ENCODE assay signal across 25 cellular contexts in genomic region chrX:20388594-20388993, GRCh38.
"Had no signal": no experiment of that assay in that cellular context is flagged by ENCODE, and none has a peak within 500 bp of the region (broad histone marks: within the 10 kb centered on the region; RNA-seq: fewer than 3 reads in every experiment).

No MANE protein-coding gene starts in this region.

- H3K36me3 ChIP-seq: ascending aorta, left lung, neutrophil, ovary, thoracic aorta, upper lobe of left lung, vagina, WERI-Rb-1 had no signal

- H3K4me1 ChIP-seq: ascending aorta, left lung, upper lobe of left lung, vagina had no signal

- H3K4me3 ChIP-seq: ascending aorta, left lung, lung, ovary, thoracic aorta, upper lobe of left lung, vagina had no signal

- H3K9me3 ChIP-seq: ascending aorta, left lung, neutrophil, ovary, thoracic aorta, upper lobe of left lung, vagina had no signal

- ATAC-seq: activated CD4-positive, CD25-positive, alpha-beta regulatory T cell treated with anti-CD3 and anti-CD28 coated beads, Interleukin-2, amount 50 U/mL, for 24 hours; left lung; sciatic nerve; stimulated activated effector memory CD8-positive, alpha-beta T cell treated with anti-CD3 and anti-CD28 coated beads, Interleukin-12 subunit alpha, Interleukin-12 subunit beta, amount 100 ng/mL, for 72 hours; T-helper 17 cell had no signal

- H3K27me3 ChIP-seq: ascending aorta, left lung, neutrophil, ovary, upper lobe of left lung, vagina had no signal

- DNase-seq: activated CD4-positive, alpha-beta T cell treated with anti-CD3 and anti-CD28 coated beads for 48 hours; activated CD4-positive, alpha-beta T cell treated with anti-CD3 and anti-CD28 coated beads, Interleukin-2, amount 50 U/mL, for 48 hours; activated CD8-positive, alpha-beta memory T cell treated with anti-CD3 and anti-CD28 coated beads for 24 hours; activated effector memory CD4-positive, alpha-beta T cell treated with Interleukin-2 at 50 U/mL for 16 hours; activated naive CD4-positive, alpha-beta T cell treated with Interleukin-2 at 50 U/mL for 16 hours; caudate nucleus; foreskin melanocyte; left lung; mesendoderm; nephron progenitor cell; ovary; small intestine; stimulated activated CD4-positive, alpha-beta T cell treated with anti-CD3 and anti-CD28 coated beads, Interleukin-4, amount 100 ng/mL, for 24 hours; T-helper 17 cell; T1000; upper lobe of left lung; WERI-Rb-1 had no signal

- H3K27ac ChIP-seq: ascending aorta, left lung, neutrophil, ovary, thoracic aorta, upper lobe of left lung, vagina, WERI-Rb-1 had no signal
